ENCODE assay signal across 1 cellular context in the genomic region with DNA sequence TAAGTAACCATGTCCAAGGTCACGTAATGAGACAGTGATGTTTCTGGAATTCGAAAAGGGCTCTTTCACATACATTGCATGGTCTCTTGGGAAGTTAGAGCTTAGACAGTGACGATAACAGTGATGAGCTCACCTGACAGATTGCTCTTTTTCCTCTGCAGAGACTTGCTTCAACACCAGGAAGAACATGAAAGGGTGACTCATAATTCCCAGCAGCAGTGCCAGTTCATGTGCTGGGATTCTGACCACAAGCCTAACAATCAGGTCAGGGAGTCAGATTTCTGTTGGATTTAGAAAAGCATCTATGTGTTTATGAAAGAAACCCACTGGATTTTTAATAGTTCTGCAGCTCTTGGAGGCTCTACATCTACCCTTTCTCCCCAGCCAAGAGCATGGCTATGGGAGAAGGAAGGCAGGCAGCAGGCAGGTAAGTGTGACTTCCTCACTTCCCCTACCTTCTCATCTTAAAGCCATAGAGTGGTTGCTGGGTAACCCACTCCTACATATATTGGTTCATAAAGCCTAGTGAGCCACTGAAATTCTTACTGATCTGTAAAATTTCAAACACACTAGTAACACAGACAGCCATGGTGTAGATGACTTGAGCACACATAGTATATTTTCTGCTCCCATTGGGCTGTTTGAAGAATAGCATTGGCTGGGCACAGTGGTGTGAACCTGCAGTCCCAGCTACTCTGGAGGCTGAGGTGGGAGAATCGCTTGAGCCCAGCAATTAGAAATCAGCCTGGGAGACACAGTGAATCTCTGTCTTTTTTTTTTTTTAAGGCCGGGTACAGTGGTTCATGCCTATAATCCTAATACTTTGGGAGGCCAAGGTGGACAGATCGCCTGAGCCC.
A peak's percentile ranks its signal among the peaks of the same experiment; 100 is the strongest.
TF ChIP-seq lines count a peak whose summit lies in the region.

No MANE protein-coding gene starts in this region.

TF ChIP-seq in HepG2, 621 proteins besides CTCF, POLR2A, EP300 and RAD21 (continued from another document and continues in another):
- TF ChIP-seq CREB3 (CRISPR knock-in tag; IDR thresholded peaks at IDR 0.05) = no peak; the same call in 1 of the 2 replicates
- peak; percentile 83; the same call in 1 of the 2 replicates for TF ChIP-seq GFI1 (CRISPR knock-in tag; IDR thresholded peaks at IDR 0.05; ENCODE audit: borderline replicate concordance)
- peak; percentile 93 for TF ChIP-seq KDM1A (CRISPR knock-in tag; IDR thresholded peaks at IDR 0.05)
- no peak for TF ChIP-seq ZNF484 (CRISPR knock-in tag; IDR thresholded peaks at IDR 0.05; ENCODE audit: borderline replicate concordance, low read depth)
- TF ChIP-seq PPARG (CRISPR knock-in tag; conservative IDR thresholded peaks at IDR 0.05) = peak; percentile 80
- peak; percentile 63 for TF ChIP-seq SKI (IDR thresholded peaks at IDR 0.05; ENCODE audit: partially characterized antibody)
- no peak for TF ChIP-seq PRDM15 (CRISPR knock-in tag; IDR thresholded peaks at IDR 0.05)
- TF ChIP-seq ZNF775 (CRISPR knock-in tag; IDR thresholded peaks at IDR 0.05; ENCODE audit: borderline replicate concordance) = no peak
- 0 out of 2 replicates have a peak, but pooled peaks have one; percentile 8 for TF ChIP-seq POLR2AphosphoS5 (IDR thresholded peaks at IDR 0.05; ENCODE audit: low read depth, low read length)
- TF ChIP-seq U2AF2 (IDR thresholded peaks at IDR 0.05; ENCODE audit: low read depth, low read length) = no peak
- TF ChIP-seq PHF21A (CRISPR knock-in tag; IDR thresholded peaks at IDR 0.05) = 0 out of 2 replicates have a peak, but pooled peaks have one; percentile 48
- no peak for TF ChIP-seq THAP8 (CRISPR knock-in tag; IDR thresholded peaks at IDR 0.05; ENCODE audit: borderline replicate concordance)
- TF ChIP-seq ZNF296 (CRISPR knock-in tag; conservative IDR thresholded peaks at IDR 0.05) = no peak
- TF ChIP-seq ZSCAN21 (CRISPR knock-in tag; IDR thresholded peaks at IDR 0.05; ENCODE audit: borderline replicate concordance) = 0 out of 2 replicates have a peak, but pooled peaks have one; percentile 21
- no peak for TF ChIP-seq ZNF282 (IDR thresholded peaks at IDR 0.05; ENCODE audit: partially characterized antibody)
- TF ChIP-seq, protein P1, sequence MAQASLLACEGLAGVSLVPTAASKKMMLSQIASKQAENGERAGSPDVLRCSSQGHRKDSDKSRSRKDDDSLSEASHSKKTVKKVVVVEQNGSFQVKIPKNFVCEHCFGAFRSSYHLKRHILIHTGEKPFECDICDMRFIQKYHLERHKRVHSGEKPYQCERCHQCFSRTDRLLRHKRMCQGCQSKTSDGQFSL (CRISPR knock-in tag; IDR thresholded peaks at IDR 0.05) = no peak
- peak in 1 of 2 experiments; percentile 57; a peak in 1 of 4 replicates for TF ChIP-seq REST (IDR thresholded peaks at IDR 0.05; ENCODE audit: borderline replicate concordance in 1 of 2, low read depth in 1 of 2, low read length in 2 of 2)
- TF ChIP-seq ZNF317 (CRISPR knock-in tag; IDR thresholded peaks at IDR 0.05) = no peak
- no peak for TF ChIP-seq PITX1 (CRISPR knock-in tag; IDR thresholded peaks at IDR 0.05)
- TF ChIP-seq ZNF138 (CRISPR knock-in tag; IDR thresholded peaks at IDR 0.05; ENCODE audit: low read depth) = no peak
- TF ChIP-seq, protein P2, sequence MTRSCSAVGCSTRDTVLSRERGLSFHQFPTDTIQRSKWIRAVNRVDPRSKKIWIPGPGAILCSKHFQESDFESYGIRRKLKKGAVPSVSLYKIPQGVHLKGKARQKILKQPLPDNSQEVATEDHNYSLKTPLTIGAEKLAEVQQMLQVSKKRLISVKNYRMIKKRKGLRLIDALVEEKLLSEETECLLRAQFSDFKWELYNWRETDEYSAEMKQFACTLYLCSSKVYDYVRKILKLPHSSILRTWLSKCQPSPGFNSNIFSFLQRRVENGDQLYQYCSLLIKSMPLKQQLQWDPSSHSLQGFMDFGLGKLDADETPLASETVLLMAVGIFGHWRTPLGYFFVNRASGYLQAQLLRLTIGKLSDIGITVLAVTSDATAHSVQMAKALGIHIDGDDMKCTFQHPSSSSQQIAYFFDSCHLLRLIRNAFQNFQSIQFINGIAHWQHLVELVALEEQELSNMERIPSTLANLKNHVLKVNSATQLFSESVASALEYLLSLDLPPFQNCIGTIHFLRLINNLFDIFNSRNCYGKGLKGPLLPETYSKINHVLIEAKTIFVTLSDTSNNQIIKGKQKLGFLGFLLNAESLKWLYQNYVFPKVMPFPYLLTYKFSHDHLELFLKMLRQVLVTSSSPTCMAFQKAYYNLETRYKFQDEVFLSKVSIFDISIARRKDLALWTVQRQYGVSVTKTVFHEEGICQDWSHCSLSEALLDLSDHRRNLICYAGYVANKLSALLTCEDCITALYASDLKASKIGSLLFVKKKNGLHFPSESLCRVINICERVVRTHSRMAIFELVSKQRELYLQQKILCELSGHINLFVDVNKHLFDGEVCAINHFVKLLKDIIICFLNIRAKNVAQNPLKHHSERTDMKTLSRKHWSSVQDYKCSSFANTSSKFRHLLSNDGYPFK (CRISPR knock-in tag; IDR thresholded peaks at IDR 0.05; ENCODE audit: borderline replicate concordance) = no peak
- no peak for TF ChIP-seq GZF1 (CRISPR knock-in tag; IDR thresholded peaks at IDR 0.05)
- no peak for TF ChIP-seq ZNF451 (CRISPR knock-in tag; IDR thresholded peaks at IDR 0.05)
- TF ChIP-seq TOE1 (CRISPR knock-in tag; IDR thresholded peaks at IDR 0.05) = 0 out of 2 replicates have a peak, but pooled peaks have one; percentile 31
- no peak for TF ChIP-seq GLI4 (CRISPR knock-in tag; IDR thresholded peaks at IDR 0.05; ENCODE audit: borderline replicate concordance)
- peak; percentile 65 for TF ChIP-seq ZNF143 (CRISPR knock-in tag; IDR thresholded peaks at IDR 0.05)
- peak; percentile 73 for TF ChIP-seq ISL2 (CRISPR knock-in tag; IDR thresholded peaks at IDR 0.05)
- peak; percentile 38; the same call in 1 of the 2 replicates for TF ChIP-seq ZNF281 (CRISPR knock-in tag; IDR thresholded peaks at IDR 0.05; ENCODE audit: borderline replicate concordance)
- no peak for TF ChIP-seq ZNF20 (CRISPR knock-in tag; IDR thresholded peaks at IDR 0.05)
- TF ChIP-seq, protein P3, sequence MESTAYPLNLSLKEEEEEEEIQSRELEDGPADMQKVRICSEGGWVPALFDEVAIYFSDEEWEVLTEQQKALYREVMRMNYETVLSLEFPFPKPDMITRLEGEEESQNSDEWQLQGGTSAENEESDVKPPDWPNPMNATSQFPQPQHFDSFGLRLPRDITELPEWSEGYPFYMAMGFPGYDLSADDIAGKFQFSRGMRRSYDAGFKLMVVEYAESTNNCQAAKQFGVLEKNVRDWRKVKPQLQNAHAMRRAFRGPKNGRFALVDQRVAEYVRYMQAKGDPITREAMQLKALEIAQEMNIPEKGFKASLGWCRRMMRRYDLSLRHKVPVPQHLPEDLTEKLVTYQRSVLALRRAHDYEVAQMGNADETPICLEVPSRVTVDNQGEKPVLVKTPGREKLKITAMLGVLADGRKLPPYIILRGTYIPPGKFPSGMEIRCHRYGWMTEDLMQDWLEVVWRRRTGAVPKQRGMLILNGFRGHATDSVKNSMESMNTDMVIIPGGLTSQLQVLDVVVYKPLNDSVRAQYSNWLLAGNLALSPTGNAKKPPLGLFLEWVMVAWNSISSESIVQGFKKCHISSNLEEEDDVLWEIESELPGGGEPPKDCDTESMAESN (CRISPR knock-in tag; conservative IDR thresholded peaks at IDR 0.05) = 0 out of 2 replicates have a peak, but pooled peaks have one; percentile 17
- TF ChIP-seq PCBP2 (optimal IDR thresholded peaks at IDR 0.05; ENCODE audit: low read depth, low read length, poor library complexity, severe bottlenecking) = no peak
- no peak for TF ChIP-seq ZNF7 (CRISPR knock-in tag; IDR thresholded peaks at IDR 0.05)
- peak; percentile 82; the same call in 1 of the 2 replicates for TF ChIP-seq CCDC6 (CRISPR knock-in tag; IDR thresholded peaks at IDR 0.05)
- TF ChIP-seq KDM5B (CRISPR knock-in tag; IDR thresholded peaks at IDR 0.05; ENCODE audit: borderline replicate concordance) = no peak
- no peak for TF ChIP-seq ZBTB3 (CRISPR knock-in tag; IDR thresholded peaks at IDR 0.05; ENCODE audit: borderline replicate concordance, low read depth)
- no peak for TF ChIP-seq NFE2L2 (IDR thresholded peaks at IDR 0.05; ENCODE audit: low read length)
- 0 out of 2 replicates have a peak, but pooled peaks have one; percentile 48 for TF ChIP-seq ZNF747 (CRISPR knock-in tag; IDR thresholded peaks at IDR 0.05; ENCODE audit: borderline replicate concordance)
- no peak for TF ChIP-seq RFX5 (IDR thresholded peaks at IDR 0.05; ENCODE audit: low read depth, low read length)
